In genomic region chr12:57063991-57064725, GRCh38 we compare ENCODE assay signal across 9 cellular contexts. TPM values are rescaled to one million over a fixed set of nuclear protein-coding genes. Genes with fewer than 3 reads are reported as not detected.
DNase-seq lines count a peak whose midpoint lies in the region; ATAC-seq lines count a peak whose summit lies in the region.
"Had no signal": no experiment of that assay in that cellular context is flagged by ENCODE, and none has a peak within 500 bp of the region (broad histone marks: within the 10 kb centered on the region; RNA-seq: fewer than 3 reads in every experiment).

No MANE protein-coding gene starts in this region.

- ATAC-seq in GM19372 (IDR thresholded peaks at IDR 0.05; ENCODE audit: low read depth, unreplicated experiment) (peak; percentile 91), HG03175 (IDR thresholded peaks at IDR 0.05; ENCODE audit: unreplicated experiment) (peak; percentile 80)
- ATAC-seq in activated CD8-positive, alpha-beta T cell treated with anti-CD3 and anti-CD28 coated beads, Interleukin-2, amount 10 ng/mL, durations not matched to agents 7 days and 5 days = peak; percentile 90

- intact Hi-C loops in posterior vena cava (cut with DNase I) = loop anchor here (5.0 to 10.0 kb wide), 2 partner anchors 51 to 57 kb away; partner anchors contain the start of genes STAT6 (in 1 of the 2) and ZBTB39 (in 1 of the 2)

- H3K36me3 Mint-ChIP-seq in activated CD8-positive, alpha-beta T cell treated with anti-CD3 and anti-CD28 coated beads, Interleukin-2, amount 10 ng/mL, durations not matched to agents 7 days and 5 days (ENCODE audit: low read depth) = peaks cover 67% of the 10 kb centered on the region

- H3K4me1 Mint-ChIP-seq in activated CD8-positive, alpha-beta T cell treated with anti-CD3 and anti-CD28 coated beads, Interleukin-2, amount 10 ng/mL, durations not matched to agents 7 days and 5 days (ENCODE audit: low read depth) = peaks cover 34% of the 10 kb centered on the region

- H3K9me3 Mint-ChIP-seq in activated CD8-positive, alpha-beta T cell treated with anti-CD3 and anti-CD28 coated beads, Interleukin-2, amount 10 ng/mL, durations not matched to agents 7 days and 5 days (ENCODE audit: insufficient read depth) = no peaks in the 10 kb centered on the region

- H3K4me3 Mint-ChIP-seq in activated CD8-positive, alpha-beta T cell treated with anti-CD3 and anti-CD28 coated beads, Interleukin-2, amount 10 ng/mL, durations not matched to agents 7 days and 5 days = peak overlapping the region; percentile 76

- POLR2A ChIA-PET in activated CD8-positive, alpha-beta T cell treated with anti-CD3 and anti-CD28 coated beads, Interleukin-2, amount 10 ng/mL, durations not matched to agents 7 days and 5 days (lab: Charles Lee) = interaction anchor here (1.0 to 2.5 kb wide), 4 partner anchors 15 to 48 kb away, joined by 3 to 20 read pairs (median 10); partner anchors contain the start of genes NEMP1 and STAT6

- H3K27ac Mint-ChIP-seq in activated CD8-positive, alpha-beta T cell treated with anti-CD3 and anti-CD28 coated beads, Interleukin-2, amount 10 ng/mL, durations not matched to agents 7 days and 5 days = peak overlapping the region; percentile 89

- CTCF ChIA-PET in activated CD8-positive, alpha-beta T cell treated with anti-CD3 and anti-CD28 coated beads, Interleukin-2, amount 10 ng/mL, durations not matched to agents 7 days and 5 days (lab: Charles Lee) = interaction anchor here (1.0 to 11.4 kb wide), 9 partner anchors 15 to 62 kb away, joined by 3 to 229 read pairs (median 105); partner anchors contain the start of genes MYO1A, NAB2, STAT6 and ZBTB39

- H3K27me3 Mint-ChIP-seq in activated CD8-positive, alpha-beta T cell treated with anti-CD3 and anti-CD28 coated beads, Interleukin-2, amount 10 ng/mL, durations not matched to agents 7 days and 5 days (ENCODE audit: low read depth) = no peaks in the 10 kb centered on the region

- peak; percentile 73 for DNase-seq in activated CD8-positive, alpha-beta T cell treated with anti-CD3 and anti-CD28 coated beads, Interleukin-2, amount 10 ng/mL, durations not matched to agents 7 days and 5 days
- DNase-seq in stimulated activated CD4-positive, alpha-beta T cell treated with anti-CD3 and anti-CD28 coated beads, Interleukin-2, amount 100 ng/mL, for 4 hours (ENCODE audit: low read depth) = peak; percentile 67
- no peak for DNase-seq in NCI-H345 treated with DMSO at 0.1 percent for 48 hours (lab: John Stamatoyannopoulos, UW; ENCODE audit: unreplicated experiment)
- no peak for DNase-seq in glomerular visceral epithelial cell (ENCODE audit: extremely low spot score)
- DNase-seq in posterior vena cava (ENCODE audit: low spot score) = no peak
- DNase-seq in NCI-H1105 treated with DMSO at 0.1 percent for 48 hours (lab: John Stamatoyannopoulos, UW) = no peak

RNA-seq across cellular contexts. Expression of gene MYO1A, which starts 14.2 kb away (rescaled TPM):
- 1 to 10 TPM; 1.3 to 1.4 TPM for total RNA-seq in activated CD8-positive, alpha-beta T cell treated with anti-CD3 and anti-CD28 coated beads, Interleukin-2, amount 10 ng/mL, durations not matched to agents 7 days and 5 days
- 1 to 10 TPM in 1 of 2 donors, under 1 TPM in 1; 0.28 to 1.0 TPM for total RNA-seq in posterior vena cava
- total RNA-seq: M059J had no signal

RNA-seq across cellular contexts. Expression of gene NEMP1, which starts 14.4 kb away (rescaled TPM):
- 10 to 100 TPM; 56.4 to 56.9 TPM for total RNA-seq in activated CD8-positive, alpha-beta T cell treated with anti-CD3 and anti-CD28 coated beads, Interleukin-2, amount 10 ng/mL, durations not matched to agents 7 days and 5 days
- total RNA-seq in posterior vena cava = 10 to 100 TPM in 1 of 2 donors, 1 to 10 TPM in 1; 8.8 to 12.4 TPM

RNA-seq across cellular contexts. Expression of gene NAB2, which starts 24.8 kb away (rescaled TPM):
- total RNA-seq in activated CD8-positive, alpha-beta T cell treated with anti-CD3 and anti-CD28 coated beads, Interleukin-2, amount 10 ng/mL, durations not matched to agents 7 days and 5 days = 10 to 100 TPM; 12.9 to 13.7 TPM
- 10 to 100 TPM; 27.0 to 36.3 TPM for total RNA-seq in posterior vena cava

RNA-seq across cellular contexts. Expression of gene STAT6, which starts 47.0 kb away (rescaled TPM):
- 100 to 1,000 TPM; 189 TPM for total RNA-seq in activated CD8-positive, alpha-beta T cell treated with anti-CD3 and anti-CD28 coated beads, Interleukin-2, amount 10 ng/mL, durations not matched to agents 7 days and 5 days
- total RNA-seq in posterior vena cava = 100 to 1,000 TPM; 162 to 201 TPM
- total RNA-seq: M059J had no signal

RNA-seq across cellular contexts. Expression of gene TAC3, which starts 47.8 kb away (rescaled TPM):
- total RNA-seq in activated CD8-positive, alpha-beta T cell treated with anti-CD3 and anti-CD28 coated beads, Interleukin-2, amount 10 ng/mL, durations not matched to agents 7 days and 5 days = not detected
- under 1 TPM in 1 of 2 donors, not detected in 1; 0.33 TPM for total RNA-seq in posterior vena cava
- total RNA-seq: M059J had no signal

Comparison
In these comparisons a context has a peak if more than half of its experiments do, and no peak if none do; other contexts are left out.
1. DNase-seq: peak in activated CD8-positive, alpha-beta T cell treated with anti-CD3 and anti-CD28 coated beads, Interleukin-2, amount 10 ng/mL, durations not matched to agents 7 days and 5 days (single experiment) and stimulated activated CD4-positive, alpha-beta T cell treated with anti-CD3 and anti-CD28 coated beads, Interleukin-2, amount 100 ng/mL, for 4 hours (single experiment); none in NCI-H345 treated with DMSO at 0.1 percent for 48 hours (single experiment), glomerular visceral epithelial cell (single experiment), posterior vena cava (single experiment) and NCI-H1105 treated with DMSO at 0.1 percent for 48 hours (single experiment).
2. RNA of gene NEMP1, which starts 14.4 kb away (total RNA-seq): 56.4 to 56.9 TPM in activated CD8-positive, alpha-beta T cell treated with anti-CD3 and anti-CD28 coated beads, Interleukin-2, amount 10 ng/mL, durations not matched to agents 7 days and 5 days; 8.8 to 12.4 TPM in posterior vena cava; every median in the first group is over 4 times any median in the second.
3. Peak in every context shown above with its lines, with median percentiles within 50 percentile points of each other: ATAC-seq.